Comparison of ENCODE assay signal across 8 cellular contexts in the genomic region with DNA sequence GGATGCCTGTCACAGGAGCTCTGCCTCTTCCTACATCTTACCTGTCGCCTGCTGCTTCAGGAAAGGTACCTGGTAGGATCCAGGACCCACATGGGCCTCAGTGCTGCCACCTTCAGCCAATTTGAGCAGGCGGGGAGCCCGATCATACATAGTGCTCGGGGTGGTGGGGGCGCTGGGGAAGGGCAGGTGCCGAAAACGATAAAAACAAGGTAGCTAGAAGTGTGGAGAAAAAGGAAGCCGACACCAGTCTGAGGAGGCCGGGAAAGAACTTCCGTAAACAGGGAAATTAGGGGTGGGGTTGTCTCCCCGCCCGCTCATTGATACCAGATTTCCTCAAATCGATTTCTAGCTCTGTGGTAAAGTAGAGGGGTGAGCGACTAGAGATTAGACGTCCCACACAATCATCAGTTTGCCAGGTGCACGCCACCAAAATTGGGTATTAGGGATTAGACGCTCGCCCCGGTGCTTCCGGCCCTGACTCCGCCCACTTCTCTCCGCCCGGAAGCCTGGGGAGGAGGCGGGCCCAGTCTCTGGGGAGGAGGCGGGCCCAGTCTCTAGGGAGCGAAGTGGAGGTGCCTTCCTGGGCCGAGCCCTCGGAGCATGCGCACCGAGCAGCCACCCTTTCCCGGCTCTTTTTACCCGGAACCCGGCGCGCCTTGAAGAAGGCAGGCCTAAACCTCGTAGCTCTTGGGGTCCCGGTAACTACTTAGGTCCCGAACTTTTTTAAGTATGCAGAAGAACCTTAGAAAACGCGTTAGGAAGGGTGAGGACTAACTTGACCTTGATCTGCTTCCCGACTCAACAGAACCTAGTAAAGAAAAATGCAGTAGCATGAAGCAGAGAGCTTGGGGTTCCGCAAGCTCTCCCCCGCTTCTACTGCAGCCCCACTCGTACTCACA. TPM values are rescaled to one million over a fixed set of nuclear protein-coding genes. Genes with fewer than 3 reads are reported as not detected.
DNase-seq lines count a peak whose midpoint lies in the region; ATAC-seq and TF ChIP-seq lines count a peak whose summit lies in the region.

A gene (minus strand): TSS at position 476 of the 899 bp plus-strand sequence.

- peak within 1 kb of the TSS; percentile 69 for H3K4me3 ChIP-seq in CD8-positive, alpha-beta T cell (ENCODE audit: low read depth, low read length)
- peak within 1 kb of the TSS; percentile 53 for H3K4me3 ChIP-seq in HL-60 (replicated peaks; ENCODE audit: insufficient read depth, low read length)
- peak within 1 kb of the TSS; percentile 76 for H3K4me3 ChIP-seq in endodermal cell (ENCODE audit: low read length)

- H3K27me3 Mint-ChIP-seq in CD8-positive, alpha-beta T cell (ENCODE audit: low read depth), result no peaks in the 10 kb centered on the region
- H3K27me3 Mint-ChIP-seq in endodermal cell (ENCODE audit: insufficient read depth), result no peaks in the 10 kb centered on the region

- CTCF ChIA-PET in CD8-positive, alpha-beta T cell (lab: Charles Lee), result interaction anchor here (0.7 to 2.6 kb wide), 11 partner anchors 10 to 913 kb away, joined by 3 to 8 read pairs (median 3); a partner anchor contains a TSS

- peak within 1 kb of the TSS; percentile 94 for H3K4me3 Mint-ChIP-seq in CD8-positive, alpha-beta T cell
- H3K4me3 Mint-ChIP-seq in endodermal cell, result peak within 1 kb of the TSS; percentile 93

- peak within 1 kb of the TSS; percentile 68 for H3K27ac ChIP-seq in CD8-positive, alpha-beta T cell (ENCODE audit: low read depth, low read length)
- H3K27ac ChIP-seq in HL-60 (replicated peaks), result peak within 1 kb of the TSS; percentile 66
- no peak within 1 kb of the TSS for H3K27ac ChIP-seq in endodermal cell (ENCODE audit: low read depth, low read length)

- no peak within 1 kb of the TSS for H3K9ac ChIP-seq in endodermal cell (ENCODE audit: extremely low read depth, low read length, poor library complexity, severe bottlenecking)

- H3K27me3 ChIP-seq in CD8-positive, alpha-beta T cell (ENCODE audit: insufficient read depth, low read length), result no peaks in the 10 kb centered on the region
- H3K27me3 ChIP-seq in HL-60 (ENCODE audit: insufficient read depth, poor library complexity, severe bottlenecking) (no peaks in the 10 kb centered on the region), endodermal cell (ENCODE audit: control insufficient read depth, insufficient read depth, low read length, poor library complexity, severe bottlenecking) (no peaks in the 10 kb centered on the region)

- intact Hi-C loops in CD8-positive, alpha-beta T cell (cut with DNase I, micrococcal nuclease), result loop anchor here (1.0 to 10.0 kb wide), 15 partner anchors 118 to 1808 kb away; a partner anchor contains a TSS

- peaks cover 7% of the 10 kb centered on the region for H3K4me1 ChIP-seq in CD8-positive, alpha-beta T cell (ENCODE audit: insufficient read depth, low read length)
- H3K4me1 ChIP-seq in endodermal cell (ENCODE audit: control insufficient read depth, insufficient read depth, low read length), result no peaks in the 10 kb centered on the region

- H3K27ac Mint-ChIP-seq in CD8-positive, alpha-beta T cell, result peak within 1 kb of the TSS; percentile 96
- H3K27ac Mint-ChIP-seq in endodermal cell, result peak within 1 kb of the TSS; percentile 96

- peak; percentile 64 for TF ChIP-seq CTCF in CD8-positive, alpha-beta T cell (IDR thresholded peaks at IDR 0.05)
- TF ChIP-seq CTCF in HL-60 (IDR thresholded peaks at IDR 0.05; ENCODE audit: insufficient read depth, low read length), result no peak
- TF ChIP-seq CTCF in endodermal cell (conservative IDR thresholded peaks at IDR 0.05), result peak; percentile 83

- no peaks in the 10 kb centered on the region for H3K36me3 ChIP-seq in CD8-positive, alpha-beta T cell (ENCODE audit: insufficient read depth, low read length)
- no peaks in the 10 kb centered on the region for H3K36me3 ChIP-seq in endodermal cell (ENCODE audit: control insufficient read depth, insufficient read depth, low read length)

- 68 to 69% methylated on average over 32 to 44 of the region's 44 CpGs for WGBS in endodermal cell (ENCODE audit: insufficient coverage in 1 of 2, insufficient read length in 1 of 2), 2 experiments

- peaks cover 7% of the 10 kb centered on the region for H3K36me3 Mint-ChIP-seq in CD8-positive, alpha-beta T cell
- H3K36me3 Mint-ChIP-seq in endodermal cell (ENCODE audit: low read depth), result no peaks in the 10 kb centered on the region

- H3K4me1 Mint-ChIP-seq in CD8-positive, alpha-beta T cell (ENCODE audit: low read depth), result peaks cover 17% of the 10 kb centered on the region
- H3K4me1 Mint-ChIP-seq in endodermal cell, result peaks cover 10% of the 10 kb centered on the region

- peak; percentile 87 to 95 (median 92) for DNase-seq in CD8-positive, alpha-beta T cell
- peak; percentile 56 to 87 for DNase-seq in HL-60 (ENCODE audit: low read depth in 1 of 2, low spot score in 1 of 2)
- peak; percentile 53 for DNase-seq in NK-92 (lab: John Stamatoyannopoulos, UW; ENCODE audit: unreplicated experiment)
- DNase-seq in activated CD8-positive, alpha-beta memory T cell treated with anti-CD3 and anti-CD28 coated beads, Interleukin-2, amount 50 U/mL, for 1 hour (ENCODE audit: extremely low read depth), result peak; percentile 83
- DNase-seq in endodermal cell, result peak; percentile 97
- DNase-seq in mesenteric fat pad (ENCODE audit: low spot score), result peak; percentile 94
- DNase-seq in stimulated activated CD8-positive, alpha-beta memory T cell treated with anti-CD3 and anti-CD28 coated beads, Interleukin-15, amount 100 ng/mL, for 1 hour (ENCODE audit: low read depth), result peak; percentile 85

- peak; percentile 99 for ATAC-seq in CD8-positive, alpha-beta T cell
- peak; percentile 100 for ATAC-seq in GM19455 (IDR thresholded peaks at IDR 0.05; ENCODE audit: unreplicated experiment)

- H3K9me3 ChIP-seq in CD8-positive, alpha-beta T cell (ENCODE audit: low read length), result no peaks in the 10 kb centered on the region
- H3K9me3 ChIP-seq in endodermal cell (ENCODE audit: control insufficient read depth, low read length), result no peaks in the 10 kb centered on the region

- H3K9me3 Mint-ChIP-seq in CD8-positive, alpha-beta T cell, result no peaks in the 10 kb centered on the region
- no peaks in the 10 kb centered on the region for H3K9me3 Mint-ChIP-seq in endodermal cell

- POLR2A ChIA-PET in CD8-positive, alpha-beta T cell (lab: Charles Lee), result interaction anchor here (0.6 to 2.7 kb wide), 13 partner anchors 10 to 1950 kb away, joined by 3 to 15 read pairs (median 4); a partner anchor contains a TSS

RNA-seq across cellular contexts. Expression of the gene that starts here (rescaled TPM):
- total RNA-seq in CD8-positive, alpha-beta T cell, result not detected
- under 1 TPM; 0.13 to 0.53 TPM for total RNA-seq in endodermal cell
- not detected for polyA plus RNA-seq in endodermal cell (2013, experiment 1 of 2)
- polyA plus RNA-seq in endodermal cell (2013, experiment 2 of 2), result not detected
- total RNA-seq in mesenteric fat pad, result 0.19 TPM

Comparison
In these comparisons a context has a peak if more than half of its experiments do, and no peak if none do; other contexts are left out.
1. Peak in DNase-seq, ATAC-seq, H3K4me3 ChIP-seq and H3K27ac ChIP-seq in CD8-positive, alpha-beta T cell; RNA of the gene not detected or under 1 TPM.
2. Peak in DNase-seq and H3K4me3 ChIP-seq in endodermal cell; RNA of the gene not detected or under 1 TPM.
3. Peak in DNase-seq in mesenteric fat pad; RNA of the gene not detected or under 1 TPM.